Comparison of ENCODE assay signal across 21 cellular contexts in the genomic region with DNA sequence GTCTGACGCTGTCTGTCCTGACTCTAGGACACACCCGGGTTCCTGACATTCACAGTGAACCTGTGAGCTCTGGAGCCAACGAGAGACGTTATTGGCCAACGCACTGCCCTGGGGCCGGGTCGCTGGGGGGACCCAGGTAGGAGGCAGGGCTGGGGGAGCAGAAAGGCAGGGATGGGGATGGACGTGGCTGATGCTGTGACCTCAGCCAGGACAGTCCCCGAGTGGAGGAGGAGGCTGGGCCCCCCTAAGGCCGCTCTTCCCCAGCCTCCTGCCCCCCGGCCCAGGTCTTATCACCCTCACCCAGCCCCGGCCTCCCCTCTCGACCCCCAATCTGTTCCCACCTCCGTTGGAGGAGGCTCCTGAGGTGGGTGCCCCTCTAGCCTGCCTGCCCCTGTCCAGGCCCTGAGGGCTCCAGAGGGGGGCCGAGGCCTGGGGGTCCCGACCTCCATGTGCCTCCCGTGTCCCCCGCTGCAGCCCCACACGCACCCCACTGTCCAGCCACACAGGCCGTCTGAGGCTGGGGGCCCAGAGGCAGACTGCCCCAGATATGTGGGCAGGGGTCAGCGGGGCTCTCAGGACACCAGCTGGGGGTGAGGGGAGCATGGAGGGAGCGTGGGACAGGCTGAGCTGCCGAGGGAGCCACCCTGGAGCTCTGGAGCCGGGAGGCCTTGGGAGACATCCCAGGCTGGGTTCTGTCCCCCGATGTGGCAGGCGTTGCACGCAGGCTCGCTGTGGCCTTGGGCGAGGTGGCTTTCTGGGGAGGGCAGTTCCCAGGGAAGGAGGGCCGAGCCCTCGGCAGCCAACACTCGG. TPM values are rescaled to one million over a fixed set of nuclear protein-coding genes. Genes with fewer than 3 reads are reported as not detected.
DNase-seq lines count a peak whose midpoint lies in the region; ATAC-seq and TF ChIP-seq lines count a peak whose summit lies in the region.
"Had no signal": no experiment of that assay in that cellular context is flagged by ENCODE, and none has a peak within 500 bp of the region (broad histone marks: within the 10 kb centered on the region; RNA-seq: fewer than 3 reads in every experiment).

No MANE protein-coding gene starts in this region.

- TF ChIP-seq CTCF in endothelial cell (IDR thresholded peaks at IDR 0.05; ENCODE audit: unreplicated experiment) = no peak
- no peak for TF ChIP-seq CTCF in omental fat pad (IDR thresholded peaks at IDR 0.05)

- no peak overlapping the region for H3K4me3 Mint-ChIP-seq in endothelial cell (ENCODE audit: unreplicated experiment)
- no peak overlapping the region for H3K4me3 Mint-ChIP-seq in stimulated activated effector memory CD8-positive, alpha-beta T cell treated with anti-CD3 and anti-CD28 coated beads, Interleukin-12 subunit alpha, Interleukin-12 subunit beta, amount 100 ng/mL, for 72 hours
- H3K4me3 Mint-ChIP-seq: activated naive CD8-positive, alpha-beta T cell treated with anti-CD3 and anti-CD28 coated beads for 36 hours; activated T-cell treated with anti-CD3 and anti-CD28 coated beads, Interleukin-2, amount 50 U/mL, for 72 hours; CD4-positive, alpha-beta T cell; stimulated activated naive B cell treated with anti-CD40 and anti-IgM and Interleukin-4, amounts not matched to agents 10 μg/mL and 1 μg/mL and 100 μg/mL, for 72 hours had no signal

- no peaks in the 10 kb centered on the region for H3K4me1 Mint-ChIP-seq in endothelial cell (ENCODE audit: unreplicated experiment)
- H3K4me1 Mint-ChIP-seq in stimulated activated effector memory CD8-positive, alpha-beta T cell treated with anti-CD3 and anti-CD28 coated beads, Interleukin-12 subunit alpha, Interleukin-12 subunit beta, amount 100 ng/mL, for 72 hours = no peaks in the 10 kb centered on the region
- H3K4me1 Mint-ChIP-seq: activated naive CD8-positive, alpha-beta T cell treated with anti-CD3 and anti-CD28 coated beads for 36 hours; stimulated activated naive B cell treated with anti-CD40 and anti-IgM and Interleukin-4, amounts not matched to agents 10 μg/mL and 1 μg/mL and 100 μg/mL, for 72 hours had no signal

- no peaks in the 10 kb centered on the region for H3K9me3 Mint-ChIP-seq in endothelial cell (ENCODE audit: unreplicated experiment)
- H3K9me3 Mint-ChIP-seq in stimulated activated effector memory CD8-positive, alpha-beta T cell treated with anti-CD3 and anti-CD28 coated beads, Interleukin-12 subunit alpha, Interleukin-12 subunit beta, amount 100 ng/mL, for 72 hours = peaks cover 15% of the 10 kb centered on the region

- no peaks in the 10 kb centered on the region for H3K36me3 Mint-ChIP-seq in endothelial cell (ENCODE audit: low read depth, unreplicated experiment)
- peaks cover 10% of the 10 kb centered on the region for H3K36me3 Mint-ChIP-seq in stimulated activated effector memory CD8-positive, alpha-beta T cell treated with anti-CD3 and anti-CD28 coated beads, Interleukin-12 subunit alpha, Interleukin-12 subunit beta, amount 100 ng/mL, for 72 hours

- no peak overlapping the region for H3K27ac Mint-ChIP-seq in endothelial cell (ENCODE audit: unreplicated experiment)
- no peak overlapping the region for H3K27ac Mint-ChIP-seq in stimulated activated effector memory CD8-positive, alpha-beta T cell treated with anti-CD3 and anti-CD28 coated beads, Interleukin-12 subunit alpha, Interleukin-12 subunit beta, amount 100 ng/mL, for 72 hours
- H3K27ac Mint-ChIP-seq: activated naive CD8-positive, alpha-beta T cell treated with anti-CD3 and anti-CD28 coated beads for 36 hours; activated T-cell treated with anti-CD3 and anti-CD28 coated beads, Interleukin-2, amount 50 U/mL, for 72 hours; CD4-positive, alpha-beta T cell; stimulated activated naive B cell treated with anti-CD40 and anti-IgM and Interleukin-4, amounts not matched to agents 10 μg/mL and 1 μg/mL and 100 μg/mL, for 72 hours had no signal

- no peak for ATAC-seq in omental fat pad (ENCODE audit: low FRiP score)
- ATAC-seq in stimulated activated effector memory CD8-positive, alpha-beta T cell treated with anti-CD3 and anti-CD28 coated beads, Interleukin-12 subunit alpha, Interleukin-12 subunit beta, amount 100 ng/mL, for 72 hours = no peak
- ATAC-seq in HG03439 (IDR thresholded peaks at IDR 0.05; ENCODE audit: unreplicated experiment) = no peak
- ATAC-seq: activated T-cell treated with anti-CD3 and anti-CD28 coated beads, Interleukin-2, amount 50 U/mL, for 72 hours; stimulated activated naive B cell treated with anti-CD40 and anti-IgM and Interleukin-4, amounts not matched to agents 10 μg/mL and 1 μg/mL and 100 μg/mL, for 72 hours had no signal

- peaks cover 5% of the 10 kb centered on the region for H3K27me3 Mint-ChIP-seq in endothelial cell (ENCODE audit: unreplicated experiment)

- peak; percentile 2 for DNase-seq in stimulated activated CD4-positive, alpha-beta T cell treated with anti-CD3 and anti-CD28 coated beads, Interleukin-4, amount 100 ng/mL, for 24 hours
- DNase-seq in stimulated activated CD4-positive, alpha-beta T cell treated with anti-CD3 and anti-CD28 coated beads, Interleukin-4, amount 100 ng/mL, for 1 hour = no peak
- DNase-seq in endothelial cell (ENCODE audit: low spot score) = peak; percentile 3
- DNase-seq in omental fat pad (ENCODE audit: low spot score) = peak; percentile 9
- DNase-seq in stimulated activated effector memory CD8-positive, alpha-beta T cell treated with anti-CD3 and anti-CD28 coated beads, Interleukin-12 subunit alpha, Interleukin-12 subunit beta, amount 100 ng/mL, for 72 hours (ENCODE audit: low spot score in 2 of 2) = no peak
- DNase-seq in NK-92 (lab: John Stamatoyannopoulos, UW; ENCODE audit: unreplicated experiment) = no peak
- no peak for DNase-seq in NCI-H526 treated with DMSO at 0.1 percent for 48 hours (lab: John Stamatoyannopoulos, UW)
- DNase-seq: activated CD4-positive, alpha-beta T cell treated with anti-CD3 and anti-CD28 coated beads, Interleukin-2, amount 50 U/mL, for 48 hours; activated naive CD8-positive, alpha-beta T cell treated with anti-CD3 and anti-CD28 coated beads for 36 hours; activated T-cell treated with anti-CD3 and anti-CD28 coated beads, Interleukin-2, amount 50 U/mL, for 72 hours; CD4-positive, alpha-beta T cell; GM23248; KBM-7; NCI-H1694; nucleus accumbens; stimulated activated naive B cell treated with anti-CD40 and anti-IgM and Interleukin-4, amounts not matched to agents 10 μg/mL and 1 μg/mL and 100 μg/mL, for 72 hours; thyroid gland had no signal

RNA-seq across cellular contexts. Expression of gene MUC5AC, which starts 29.2 kb away (rescaled TPM):
- total RNA-seq in endothelial cell (ENCODE audit: unreplicated experiment) = not detected
- not detected for total RNA-seq in omental fat pad
- total RNA-seq: activated naive CD8-positive, alpha-beta T cell treated with anti-CD3 and anti-CD28 coated beads for 36 hours; activated T-cell treated with anti-CD3 and anti-CD28 coated beads, Interleukin-2, amount 50 U/mL, for 72 hours; CD4-positive, alpha-beta T cell; GM23248; heart left ventricle; right lobe of liver; T-helper 1 cell treated with Interleukin-12 subunit alpha and Interleukin-12 subunit beta and Interleukin-4 antibody, amounts not matched to agents 30 ng/mL and 1 ng/mL, for 36 hours; thyroid gland had no signal

RNA-seq across cellular contexts. Expression of gene MUC2, which starts 53.9 kb away (rescaled TPM):
- total RNA-seq in endothelial cell (ENCODE audit: unreplicated experiment) (not detected), omental fat pad (not detected)
- total RNA-seq: activated naive CD8-positive, alpha-beta T cell treated with anti-CD3 and anti-CD28 coated beads for 36 hours; activated T-cell treated with anti-CD3 and anti-CD28 coated beads, Interleukin-2, amount 50 U/mL, for 72 hours; CD4-positive, alpha-beta T cell; GM23248; T-helper 1 cell treated with Interleukin-12 subunit alpha and Interleukin-12 subunit beta and Interleukin-4 antibody, amounts not matched to agents 30 ng/mL and 1 ng/mL, for 36 hours; thyroid gland had no signal

Comparison
In these comparisons a context has a peak if more than half of its experiments do, and no peak if none do; other contexts are left out.
1. DNase-seq: peak in stimulated activated CD4-positive, alpha-beta T cell treated with anti-CD3 and anti-CD28 coated beads, Interleukin-4, amount 100 ng/mL, for 24 hours (single experiment), endothelial cell (single experiment) and omental fat pad (single experiment); none in stimulated activated CD4-positive, alpha-beta T cell treated with anti-CD3 and anti-CD28 coated beads, Interleukin-4, amount 100 ng/mL, for 1 hour (single experiment), stimulated activated effector memory CD8-positive, alpha-beta T cell treated with anti-CD3 and anti-CD28 coated beads, Interleukin-12 subunit alpha, Interleukin-12 subunit beta, amount 100 ng/mL, for 72 hours (0 of 2), NK-92 (single experiment) and NCI-H526 treated with DMSO at 0.1 percent for 48 hours (single experiment).